ENCODE assay signal across 14 cellular contexts in the genomic region with DNA sequence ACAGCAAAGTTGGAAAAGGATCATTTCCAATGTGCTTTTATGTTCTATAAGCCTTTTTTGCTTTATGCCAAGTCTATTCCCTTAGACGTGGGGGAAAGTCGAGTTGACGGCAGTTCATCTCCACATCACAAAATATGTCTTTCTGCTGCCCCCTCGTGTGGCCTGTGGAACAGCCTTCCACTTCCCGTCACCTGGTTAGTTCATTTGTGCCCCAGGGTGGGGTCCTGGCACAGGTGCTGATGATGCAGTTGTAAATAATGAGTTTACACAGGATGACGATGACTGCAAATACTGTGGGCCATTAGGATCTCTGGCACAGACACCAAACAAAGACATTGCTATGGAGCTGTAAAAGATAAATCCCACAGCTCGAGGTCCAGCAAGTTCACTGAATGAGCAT. TPM values are rescaled to one million over a fixed set of nuclear protein-coding genes. Genes with fewer than 3 reads are reported as not detected.
A peak's percentile ranks its signal among the peaks of the same experiment; 100 is the strongest.
DNase-seq lines count a peak whose midpoint lies in the region; ATAC-seq and TF ChIP-seq lines count a peak whose summit lies in the region.
"Had no signal": no experiment of that assay in that cellular context is flagged by ENCODE, and none has a peak within 500 bp of the region (broad histone marks: within the 10 kb centered on the region; RNA-seq: fewer than 3 reads in every experiment).

No MANE protein-coding gene starts in this region.

- TF ChIP-seq RAD21 in SK-N-SH (IDR thresholded peaks at IDR 0.05; ENCODE audit: low read length), result peak; percentile 15; the same call in 1 of the 2 replicates

- no peaks in the 10 kb centered on the region for H3F3A ChIP-seq in SK-N-SH (replicated peaks; ENCODE audit: insufficient read depth)

- H3K27ac ChIP-seq in SK-N-SH (ENCODE audit: low read depth in 2 of 2, low read length in 1 of 2) (no peak overlapping the region), endodermal cell (ENCODE audit: low read depth, low read length) (no peak overlapping the region)
- H3K27ac ChIP-seq: cardiac muscle cell had no signal

- no peaks in the 10 kb centered on the region for H3K36me3 ChIP-seq in SK-N-SH (replicated peaks in 1 of 2; ENCODE audit: control insufficient read depth in 1 of 2, insufficient read depth in 2 of 2, low read length in 1 of 2)
- no peaks in the 10 kb centered on the region for H3K36me3 ChIP-seq in endodermal cell (ENCODE audit: control insufficient read depth, insufficient read depth, low read length)
- H3K36me3 ChIP-seq: cardiac muscle cell had no signal

- TF ChIP-seq CTCF in SK-N-SH (IDR thresholded peaks at IDR 0.05) (no peak), endodermal cell (conservative IDR thresholded peaks at IDR 0.05) (peak; percentile 31), type B pancreatic cell (conservative IDR thresholded peaks at IDR 0.05) (no peak)

- TF ChIP-seq EP300 in SK-N-SH (IDR thresholded peaks at IDR 0.05; ENCODE audit: borderline replicate concordance in 1 of 2, low read depth in 1 of 2, low read length in 1 of 2), result no peak

- H3K4me1 ChIP-seq in SK-N-SH (ENCODE audit: control insufficient read depth in 1 of 2, insufficient read depth in 2 of 2, low read depth in 1 of 2, low read length in 1 of 2) (no peaks in the 10 kb centered on the region; a peak in 1 of 4 replicates), endodermal cell (ENCODE audit: control insufficient read depth, insufficient read depth, low read length) (no peaks in the 10 kb centered on the region)

- POLR2A ChIA-PET in SK-N-SH (lab: Yijun Ruan, JAX), result interaction anchor here (0.8 kb wide), 1 partner anchor 12 kb away, joined by 3 read pairs; no protein-coding TSS in a partner anchor

- no peaks in the 10 kb centered on the region for H3K79me2 ChIP-seq in SK-N-SH (ENCODE audit: insufficient read depth)

- H3K4me3 ChIP-seq in SK-N-SH (ENCODE audit: low read depth in 2 of 2, low read length in 1 of 2) (no peak overlapping the region), endodermal cell (ENCODE audit: low read length) (no peak overlapping the region)
- H3K4me3 ChIP-seq: cardiac muscle cell had no signal

- H3K4me1 Mint-ChIP-seq in endodermal cell (no peaks in the 10 kb centered on the region), type B pancreatic cell (ENCODE audit: unreplicated experiment) (no peaks in the 10 kb centered on the region)
- H3K4me1 Mint-ChIP-seq: mesothelial cell of epicardium had no signal

- H3K4me3 Mint-ChIP-seq in endodermal cell, result no peak overlapping the region
- H3K4me3 Mint-ChIP-seq in type B pancreatic cell, result no peak overlapping the region
- H3K4me3 Mint-ChIP-seq: mesothelial cell of epicardium; T-helper 1 cell treated with Interleukin-12 subunit alpha and Interleukin-12 subunit beta and Interleukin-4 antibody, amounts not matched to agents 30 μg/mL and 1 μg/mL, for 36 hours had no signal

- H3K27me3 ChIP-seq in SK-N-SH (ENCODE audit: insufficient read depth) (no peaks in the 10 kb centered on the region), endodermal cell (ENCODE audit: control insufficient read depth, insufficient read depth, low read length, poor library complexity, severe bottlenecking) (no peaks in the 10 kb centered on the region)

- H3K9ac ChIP-seq in SK-N-SH (no peak overlapping the region), endodermal cell (ENCODE audit: extremely low read depth, low read length, poor library complexity, severe bottlenecking) (no peak overlapping the region)

- H3K36me3 Mint-ChIP-seq in endodermal cell (ENCODE audit: low read depth), result no peaks in the 10 kb centered on the region
- H3K36me3 Mint-ChIP-seq in type B pancreatic cell, result no peaks in the 10 kb centered on the region
- H3K36me3 Mint-ChIP-seq: mesothelial cell of epicardium had no signal

- CTCF ChIA-PET in SK-N-SH (lab: Yijun Ruan, JAX), result interaction anchor here (1.1 to 1.2 kb wide), 2 partner anchors 10 to 11 kb away, joined by 3 to 5 read pairs; a partner anchor contains a TSS

- H3K9me3 Mint-ChIP-seq in endodermal cell (peaks cover 1% of the 10 kb centered on the region), type B pancreatic cell (no peaks in the 10 kb centered on the region)
- H3K9me3 Mint-ChIP-seq: mesothelial cell of epicardium; T-helper 1 cell treated with Interleukin-12 subunit alpha and Interleukin-12 subunit beta and Interleukin-4 antibody, amounts not matched to agents 30 μg/mL and 1 μg/mL, for 36 hours had no signal

- ATAC-seq in SK-N-SH treated with all-trans-retinoic acid at 6 μM for 48 hours, result no peak
- no peak for ATAC-seq in GM19463 (IDR thresholded peaks at IDR 0.05; ENCODE audit: unreplicated experiment)
- ATAC-seq in HG03469 (IDR thresholded peaks at IDR 0.05; ENCODE audit: unreplicated experiment), result no peak

- WGBS in SK-N-SH (ENCODE audit: low lambda C conversion rate), result 38% methylated on average over 7 of the region's 7 CpGs
- WGBS in endodermal cell (ENCODE audit: insufficient coverage in 1 of 2, insufficient read length in 1 of 2), 2 experiments, result 83 to 85% methylated on average over 1 to 7 of the region's 7 CpGs

- H2AFZ ChIP-seq in SK-N-SH (ENCODE audit: low read depth), result no peak overlapping the region

- DNase-seq in SK-N-SH (no peak), NCI-H526 treated with DMSO at 0.1 percent for 48 hours (lab: John Stamatoyannopoulos, UW) (peak; percentile 60), endodermal cell (no peak), type B pancreatic cell (ENCODE audit: extremely low spot score, unreplicated experiment) (no peak), NCI-H226 (no peak)
- DNase-seq: activated T-cell treated with anti-CD3 and anti-CD28 coated beads, Interleukin-2, amount 50 U/mL, for 48 hours; stimulated activated naive CD4-positive, alpha-beta T cell treated with Interleukin-2 at 50 U/mL for 16 hours had no signal

- no peaks in the 10 kb centered on the region for H3K9me2 ChIP-seq in SK-N-SH

- no peaks in the 10 kb centered on the region for H3K9me3 ChIP-seq in SK-N-SH
- no peaks in the 10 kb centered on the region for H3K9me3 ChIP-seq in endodermal cell (ENCODE audit: control insufficient read depth, low read length)

- no peak overlapping the region for H3K4me2 ChIP-seq in SK-N-SH

- H3K27me3 Mint-ChIP-seq in endodermal cell (ENCODE audit: insufficient read depth) (peaks cover 4% of the 10 kb centered on the region), type B pancreatic cell (peaks cover 17% of the 10 kb centered on the region)

- H4K20me1 ChIP-seq in SK-N-SH (ENCODE audit: insufficient read depth), result no peaks in the 10 kb centered on the region

- H3K27ac Mint-ChIP-seq in endodermal cell (no peak overlapping the region), type B pancreatic cell (peak overlapping the region; percentile 66)
- H3K27ac Mint-ChIP-seq: mesothelial cell of epicardium; T-helper 1 cell treated with Interleukin-12 subunit alpha and Interleukin-12 subunit beta and Interleukin-4 antibody, amounts not matched to agents 30 μg/mL and 1 μg/mL, for 36 hours had no signal

TF ChIP-seq in SK-N-SH, 30 proteins besides CTCF, POLR2A, EP300 and RAD21 (continues in another document):
- no peak for TF ChIP-seq JUND (IDR thresholded peaks at IDR 0.05)
- no peak for TF ChIP-seq GATA2 (CRISPR knock-in tag; IDR thresholded peaks at IDR 0.05)
- TF ChIP-seq ELF1 (IDR thresholded peaks at IDR 0.05), result no peak
- TF ChIP-seq FOXM1 (IDR thresholded peaks at IDR 0.05; ENCODE audit: low read depth), result no peak
- no peak for TF ChIP-seq MEF2A (IDR thresholded peaks at IDR 0.05; ENCODE audit: borderline replicate concordance, low read depth)
- TF ChIP-seq TAF1 (IDR thresholded peaks at IDR 0.05; ENCODE audit: borderline replicate concordance, low read depth, low read length), result no peak
- TF ChIP-seq, protein P1, sequence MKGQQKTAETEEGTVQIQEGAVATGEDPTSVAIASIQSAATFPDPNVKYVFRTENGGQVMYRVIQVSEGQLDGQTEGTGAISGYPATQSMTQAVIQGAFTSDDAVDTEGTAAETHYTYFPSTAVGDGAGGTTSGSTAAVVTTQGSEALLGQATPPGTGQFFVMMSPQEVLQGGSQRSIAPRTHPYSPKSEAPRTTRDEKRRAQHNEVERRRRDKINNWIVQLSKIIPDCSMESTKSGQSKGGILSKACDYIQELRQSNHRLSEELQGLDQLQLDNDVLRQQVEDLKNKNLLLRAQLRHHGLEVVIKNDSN (IDR thresholded peaks at IDR 0.05; ENCODE audit: borderline replicate concordance, low read depth), result no peak

TF ChIP-seq in SK-N-SH treated with all-trans-retinoic acid at 6 μM for 48 hours, 23 proteins besides CTCF, POLR2A, EP300 and RAD21:
- TF ChIP-seq BACH2 (CRISPR knock-in tag; IDR thresholded peaks at IDR 0.05; ENCODE audit: borderline replicate concordance), result no peak

RNA-seq across cellular contexts. Expression of a gene that starts 10.0 kb away (rescaled TPM):
- 2.6 and 3.3 TPM in 2 replicates for polyA plus RNA-seq in SK-N-SH (2012; rRNA removed)
- 2.6 TPM in 2 replicates for polyA plus RNA-seq in SK-N-SH (2012; cell fraction: cytosol; rRNA removed)
- 9.4 and 9.6 TPM in 2 replicates for polyA plus RNA-seq in SK-N-SH (2012; cell fraction: nucleus; rRNA removed)
- total RNA-seq in endodermal cell (10 to 100 TPM; 14.5 to 25.0 TPM), type B pancreatic cell (ENCODE audit: low replicate concordance) (8.3 and 23.1 TPM in 2 replicates)
- polyA plus RNA-seq in endodermal cell (2013, experiment 1 of 2), result 11.9 TPM
- 11.5 TPM for polyA plus RNA-seq in endodermal cell (2013, experiment 2 of 2)

RNA-seq across cellular contexts. Expression of a gene that starts 51.2 kb away (rescaled TPM):
- not detected in 2 replicates for polyA plus RNA-seq in SK-N-SH (2012; rRNA removed)
- not detected in 2 replicates for polyA plus RNA-seq in SK-N-SH (2012; cell fraction: cytosol; rRNA removed)
- polyA plus RNA-seq in SK-N-SH (2012; cell fraction: nucleus; rRNA removed), result not detected in 2 replicates
- total RNA-seq in endodermal cell, result not detected
- polyA plus RNA-seq in endodermal cell (2013, experiment 1 of 2), result not detected
- not detected for polyA plus RNA-seq in endodermal cell (2013, experiment 2 of 2)
- not detected in 2 replicates for total RNA-seq in type B pancreatic cell (ENCODE audit: low replicate concordance)
- total RNA-seq: cardiac muscle cell, glomerular endothelial cell, mesothelial cell of epicardium had no signal
- polyA plus RNA-seq: cardiac muscle cell had no signal

RNA-seq across cellular contexts. Expression of a gene that starts 57.1 kb away (rescaled TPM):
- not detected in 2 replicates for polyA plus RNA-seq in SK-N-SH (2012; rRNA removed)
- polyA plus RNA-seq in SK-N-SH (2012; cell fraction: cytosol; rRNA removed), result not detected in 2 replicates
- not detected in 2 replicates for polyA plus RNA-seq in SK-N-SH (2012; cell fraction: nucleus; rRNA removed)
- total RNA-seq in endodermal cell (not detected), type B pancreatic cell (ENCODE audit: low replicate concordance) (1.3 and 1.9 TPM in 2 replicates)
- polyA plus RNA-seq in endodermal cell (2013, experiment 1 of 2), result not detected
- polyA plus RNA-seq in endodermal cell (2013, experiment 2 of 2), result not detected
- total RNA-seq: cardiac muscle cell, glomerular endothelial cell, mesothelial cell of epicardium had no signal
- polyA plus RNA-seq: cardiac muscle cell had no signal
